Comparison of ENCODE assay signal across 8 cellular contexts in the genomic region with DNA sequence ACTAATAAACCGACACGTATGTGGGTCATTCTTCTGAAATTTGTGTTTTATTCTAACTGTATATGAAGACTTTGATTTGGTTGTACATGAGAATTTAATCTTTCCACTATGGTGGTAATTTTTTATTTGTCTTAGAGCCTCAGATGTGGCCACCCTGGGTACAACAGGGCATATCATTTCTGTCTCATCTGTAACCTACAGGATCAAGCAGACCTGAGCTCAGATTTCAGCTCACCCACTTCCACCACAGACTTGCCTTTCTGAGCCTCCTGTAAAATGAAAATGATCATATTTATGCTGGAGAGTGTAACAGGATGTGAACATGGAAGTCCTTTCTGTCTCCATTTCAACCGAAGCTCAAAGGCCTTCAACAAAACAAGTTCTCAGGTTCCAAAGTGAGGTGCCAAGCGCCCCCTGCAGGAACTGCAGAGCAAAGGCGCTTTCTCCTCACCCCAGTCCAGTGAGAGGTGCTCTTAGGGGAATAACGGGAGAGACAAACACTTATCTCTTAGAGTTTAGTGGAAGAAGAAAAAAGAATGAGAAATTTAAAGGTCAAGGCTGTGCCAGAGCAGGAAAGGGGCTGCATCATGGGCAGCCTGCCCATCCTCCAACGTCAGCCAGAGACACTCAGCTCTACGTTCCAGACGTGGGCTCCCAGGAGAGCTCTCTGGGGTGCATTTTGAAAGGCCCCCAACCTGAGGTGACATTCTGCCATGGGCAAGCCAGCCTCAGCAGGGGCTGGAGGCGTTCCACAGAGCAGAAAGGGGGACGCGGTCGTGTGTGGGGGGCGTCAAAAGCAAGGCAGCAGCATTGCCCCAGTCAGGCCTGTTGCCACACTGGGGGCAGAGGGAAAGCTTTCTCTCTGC. TPM values are rescaled to one million over a fixed set of nuclear protein-coding genes. Genes with fewer than 3 reads are reported as not detected.
DNase-seq lines count a peak whose midpoint lies in the region; ATAC-seq and TF ChIP-seq lines count a peak whose summit lies in the region.

No MANE protein-coding gene starts in this region.

- DNase-seq in DMS114 treated with DMSO at 0.1 percent for 48 hours (lab: John Stamatoyannopoulos, UW; ENCODE audit: unreplicated experiment) (peak; percentile 15), HFF-Myc (ENCODE audit: extremely low read depth, low read depth) (peak; percentile 31), NCI-H69 (lab: John Stamatoyannopoulos, UW) (peak; percentile 80), esophagus squamous epithelium (lab: John Stamatoyannopoulos, UW) (no peak), osteoblast (ENCODE audit: insufficient read length, low spot score, missing footprints) (peak; percentile 86)
- peak; percentile 76 for DNase-seq in activated CD4-positive, alpha-beta memory T cell treated with anti-CD3 and anti-CD28 coated beads for 36 hours

- H3K9me3 Mint-ChIP-seq in activated CD4-positive, alpha-beta memory T cell treated with anti-CD3 and anti-CD28 coated beads for 36 hours: no peaks in the 10 kb centered on the region

- ATAC-seq in HG02588 (IDR thresholded peaks at IDR 0.05; ENCODE audit: unreplicated experiment): no peak
- no peak for ATAC-seq in HG03159 (IDR thresholded peaks at IDR 0.05; ENCODE audit: unreplicated experiment)

- H3K4me1 Mint-ChIP-seq in activated CD4-positive, alpha-beta memory T cell treated with anti-CD3 and anti-CD28 coated beads for 36 hours (ENCODE audit: low read depth): peaks cover 5% of the 10 kb centered on the region

- intact Hi-C loops in activated CD4-positive, alpha-beta memory T cell treated with anti-CD3 and anti-CD28 coated beads for 36 hours (cut with micrococcal nuclease): loop anchor here (5.0 kb wide), 1 partner anchor 550 kb away; no protein-coding TSS in a partner anchor
- intact Hi-C loops in esophagus squamous epithelium (cut with DNase I): no loop called here

- WGBS in esophagus squamous epithelium, 2 donors: 56% methylated on average over 11 to 12 of the region's 14 CpGs

- H3K36me3 ChIP-seq in esophagus squamous epithelium (no peaks in the 10 kb centered on the region), osteoblast (ENCODE audit: insufficient read depth, low read length) (no peaks in the 10 kb centered on the region)

- no peaks in the 10 kb centered on the region for H3K36me3 Mint-ChIP-seq in activated CD4-positive, alpha-beta memory T cell treated with anti-CD3 and anti-CD28 coated beads for 36 hours

- H3K9me3 ChIP-seq in esophagus squamous epithelium (no peaks in the 10 kb centered on the region), osteoblast (ENCODE audit: low read depth, low read length) (no peaks in the 10 kb centered on the region)

- H3K79me2 ChIP-seq in osteoblast (ENCODE audit: insufficient read depth, low read length): no peaks in the 10 kb centered on the region

- peak overlapping the region; percentile 63 for H2AFZ ChIP-seq in osteoblast (ENCODE audit: low read length)

- POLR2A ChIA-PET in activated CD4-positive, alpha-beta memory T cell treated with anti-CD3 and anti-CD28 coated beads for 36 hours (lab: Charles Lee): no interaction called here

- H3K27ac ChIP-seq in esophagus squamous epithelium (no peak overlapping the region), osteoblast (ENCODE audit: low read depth, low read length) (no peak overlapping the region)

- no peak for TF ChIP-seq POLR2A in esophagus squamous epithelium (IDR thresholded peaks at IDR 0.05)

- H3K27me3 Mint-ChIP-seq in activated CD4-positive, alpha-beta memory T cell treated with anti-CD3 and anti-CD28 coated beads for 36 hours: no peaks in the 10 kb centered on the region

- H3K4me3 ChIP-seq in HFF-Myc (replicated peaks; ENCODE audit: low read depth, low read length): no peak overlapping the region
- H3K4me3 ChIP-seq in esophagus squamous epithelium: no peak overlapping the region
- no peak overlapping the region for H3K4me3 ChIP-seq in osteoblast (ENCODE audit: insufficient read depth, low read length)

- no peaks in the 10 kb centered on the region for H3K4me1 ChIP-seq in esophagus squamous epithelium
- H3K4me1 ChIP-seq in osteoblast (ENCODE audit: insufficient read depth, low read length): no peaks in the 10 kb centered on the region

- H3K4me3 Mint-ChIP-seq in activated CD4-positive, alpha-beta memory T cell treated with anti-CD3 and anti-CD28 coated beads for 36 hours: no peak overlapping the region

- H3K27me3 ChIP-seq in esophagus squamous epithelium: no peaks in the 10 kb centered on the region
- no peaks in the 10 kb centered on the region for H3K27me3 ChIP-seq in osteoblast (ENCODE audit: insufficient read depth, low read length)

- no peak overlapping the region for H3K27ac Mint-ChIP-seq in activated CD4-positive, alpha-beta memory T cell treated with anti-CD3 and anti-CD28 coated beads for 36 hours

- H3K4me2 ChIP-seq in osteoblast (ENCODE audit: insufficient read depth, low read length): no peak overlapping the region

- no peaks in the 10 kb centered on the region for H4K20me1 ChIP-seq in osteoblast (ENCODE audit: insufficient read depth, low read length)

- CTCF ChIA-PET in activated CD4-positive, alpha-beta memory T cell treated with anti-CD3 and anti-CD28 coated beads for 36 hours (lab: Charles Lee): interaction anchor here (0.6 to 2.0 kb wide), 38 partner anchors 8 to 662 kb away, joined by 3 to 21 read pairs (median 5); partner anchors contain the start of genes BEND3, CRYBG1 and MTRES1

- TF ChIP-seq CTCF in HFF-Myc (IDR thresholded peaks at IDR 0.05; ENCODE audit: low read depth, low read length, missing control alignments): peak; percentile 98
- TF ChIP-seq CTCF in esophagus squamous epithelium (IDR thresholded peaks at IDR 0.05): peak; percentile 43 to 85 (median 61)
- TF ChIP-seq CTCF in osteoblast (IDR thresholded peaks at IDR 0.05; ENCODE audit: extremely low read depth, low read depth, low read length): peak; percentile 97

RNA-seq across cellular contexts. Expression of gene CD24, which starts 23.1 kb away (rescaled TPM):
- total RNA-seq in activated CD4-positive, alpha-beta memory T cell treated with anti-CD3 and anti-CD28 coated beads for 36 hours: under 1 TPM; 0.26 to 0.51 TPM
- total RNA-seq in esophagus squamous epithelium (1,000 to 10,000 TPM in 3 of 4 donors, 100 to 1,000 TPM in 1; 711 to 1,654 (median 1,435) TPM), osteoblast (3.3 and 4.1 TPM in 2 replicates)

RNA-seq across cellular contexts. Expression of gene MTRES1, which starts 30.4 kb away (rescaled TPM):
- total RNA-seq in activated CD4-positive, alpha-beta memory T cell treated with anti-CD3 and anti-CD28 coated beads for 36 hours: 10 to 100 TPM; 15.7 to 20.5 TPM
- total RNA-seq in esophagus squamous epithelium: 10 to 100 TPM in 3 of 4 donors, 1 to 10 TPM in 1; 6.8 to 19.7 (median 15.6) TPM
- total RNA-seq in osteoblast: 12.3 and 14.1 TPM in 2 replicates

Comparison
In these comparisons a context has a peak if more than half of its experiments do, and no peak if none do; other contexts are left out.
1. RNA of gene CD24, which starts 23.1 kb away (total RNA-seq): 711 to 1,654 TPM in esophagus squamous epithelium; 3.3 to 4.1 TPM in osteoblast and 0.26 to 0.51 TPM in activated CD4-positive, alpha-beta memory T cell treated with anti-CD3 and anti-CD28 coated beads for 36 hours; every median in the first group is over 100 times any median in the second.
2. Peak in every context shown above with its lines, with median percentiles within 50 percentile points of each other: CTCF ChIP-seq.